Comparison of ENCODE assay signal across 1 cellular context in the genomic region with DNA sequence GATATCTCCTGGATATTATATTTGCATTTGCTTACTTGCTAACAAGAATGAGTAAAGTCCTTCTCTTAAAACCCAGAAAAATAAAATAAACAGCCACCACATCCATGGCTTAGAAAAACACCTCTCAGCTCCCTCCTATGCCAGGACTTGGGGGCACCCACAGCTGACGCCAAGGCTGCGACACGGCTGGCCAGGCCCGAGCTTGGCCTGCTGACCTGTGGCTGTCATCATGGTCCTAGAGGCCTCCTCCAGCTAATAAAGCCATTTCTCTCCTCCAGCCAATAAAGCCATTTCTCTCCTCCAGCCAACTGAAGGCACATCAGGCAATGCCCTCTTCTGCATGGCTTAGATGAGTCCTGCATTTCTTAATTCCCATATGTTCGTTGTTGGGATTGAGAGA.
TF ChIP-seq lines count a peak whose summit lies in the region.

No MANE protein-coding gene starts in this region.

TF ChIP-seq in H1, 55 proteins besides CTCF, POLR2A, EP300 and RAD21:
- no peak for TF ChIP-seq JUND (IDR thresholded peaks at IDR 0.05; ENCODE audit: low read length)
- TF ChIP-seq SIRT6 (IDR thresholded peaks at IDR 0.05; ENCODE audit: low read length) = no peak
- no peak for TF ChIP-seq EGR1 (IDR thresholded peaks at IDR 0.05; ENCODE audit: borderline replicate concordance, low read depth, low read length)
- no peak for TF ChIP-seq ASH2L (IDR thresholded peaks at IDR 0.05; ENCODE audit: low read length)
- TF ChIP-seq RBBP5 (IDR thresholded peaks at IDR 0.05; ENCODE audit: borderline replicate concordance, low read depth, low read length) = no peak
- no peak for TF ChIP-seq POLR2AphosphoS5 (IDR thresholded peaks at IDR 0.05; ENCODE audit: low read depth, low read length)
- TF ChIP-seq KDM5A (IDR thresholded peaks at IDR 0.05; ENCODE audit: low read length) = no peak
